Comparison of ENCODE assay signal across 20 cellular contexts in the genomic region with DNA sequence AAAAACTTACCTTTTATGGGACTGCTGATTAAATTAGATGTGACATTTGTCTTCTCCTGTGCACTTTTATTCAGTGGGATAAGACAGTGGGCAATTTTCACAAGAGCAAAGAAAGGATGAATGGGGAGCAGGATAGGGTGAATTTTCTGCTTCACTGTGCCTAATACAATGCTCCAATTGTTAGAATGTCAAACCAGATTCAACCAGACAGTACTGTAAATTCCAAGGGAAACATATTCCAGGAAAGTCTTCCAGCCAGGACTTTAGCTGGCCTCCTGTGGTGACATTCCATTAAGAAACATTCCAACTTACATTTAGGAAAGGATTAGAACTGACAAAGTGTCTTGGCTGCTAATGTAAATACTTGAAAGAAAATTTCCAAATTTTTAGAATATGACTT.
"Had no signal": no experiment of that assay in that cellular context is flagged by ENCODE, and none has a peak within 500 bp of the region (broad histone marks: within the 10 kb centered on the region; RNA-seq: fewer than 3 reads in every experiment).

No MANE protein-coding gene starts in this region.

- H3K36me3 ChIP-seq: cardiac muscle cell, right atrium auricular region, SJSA1, transverse colon had no signal

- H3K27me3 ChIP-seq: right atrium auricular region, transverse colon had no signal

- H3K27ac ChIP-seq: cardiac muscle cell, dorsolateral prefrontal cortex, parathyroid adenoma, right atrium auricular region, SJSA1, skin epidermis, transverse colon had no signal

- DNase-seq: activated CD4-positive, alpha-beta T cell treated with anti-CD3 and anti-CD28 coated beads for 1 hour; activated CD4-positive, alpha-beta T cell treated with anti-CD3 and anti-CD28 coated beads, Interleukin-2, amount 50 U/mL, for 48 hours; activated CD8-positive, alpha-beta memory T cell treated with anti-CD3 and anti-CD28 coated beads, Interleukin-2, amount 10 ng/mL, durations not matched to agents 7 days and 5 days; activated naive CD4-positive, alpha-beta T cell treated with anti-CD3 and anti-CD28 coated beads, Interleukin-2, amount 10 ng/mL, durations not matched to agents 7 days and 5 days; activated T-cell treated with anti-CD3 and anti-CD28 coated beads, Interleukin-2, amount 50 U/mL, for 24 hours; dorsolateral prefrontal cortex; hippocampal formation; nephron progenitor cell; stimulated activated CD4-positive, alpha-beta T cell treated with anti-CD3 and anti-CD28 coated beads, Interleukin-4, amount 100 ng/mL, for 24 hours; stimulated activated CD8-positive, alpha-beta memory T cell treated with anti-CD3 and anti-CD28 coated beads, Interleukin-4, amount 100 ng/mL, for 48 hours; stimulated activated naive CD4-positive, alpha-beta T cell treated with Interleukin-2 at 50 U/mL for 16 hours; T-cell; T-helper 9 cell; transverse colon had no signal

- H3K4me1 ChIP-seq: parathyroid adenoma, right atrium auricular region, SJSA1, transverse colon had no signal

- H3K9me3 Mint-ChIP-seq: activated naive CD4-positive, alpha-beta T cell treated with anti-CD3 and anti-CD28 coated beads, Interleukin-2, amount 10 ng/mL, durations not matched to agents 7 days and 5 days; activated T-cell treated with anti-CD3 and anti-CD28 coated beads, Interleukin-2, amount 50 U/mL, for 24 hours; nephron progenitor cell; T-cell had no signal

- H3K79me2 ChIP-seq: parathyroid adenoma had no signal

- H3K36me3 Mint-ChIP-seq: activated CD8-positive, alpha-beta memory T cell treated with anti-CD3 and anti-CD28 coated beads, Interleukin-2, amount 10 ng/mL, durations not matched to agents 7 days and 5 days; activated naive CD4-positive, alpha-beta T cell treated with anti-CD3 and anti-CD28 coated beads, Interleukin-2, amount 10 ng/mL, durations not matched to agents 7 days and 5 days; mesothelial cell of epicardium; T-cell had no signal

- H3K9me3 ChIP-seq: right atrium auricular region, SJSA1, transverse colon had no signal

- H3K4me3 Mint-ChIP-seq: activated CD8-positive, alpha-beta memory T cell treated with anti-CD3 and anti-CD28 coated beads, Interleukin-2, amount 10 ng/mL, durations not matched to agents 7 days and 5 days; activated naive CD4-positive, alpha-beta T cell treated with anti-CD3 and anti-CD28 coated beads, Interleukin-2, amount 10 ng/mL, durations not matched to agents 7 days and 5 days; activated T-cell treated with anti-CD3 and anti-CD28 coated beads, Interleukin-2, amount 50 U/mL, for 24 hours; mesothelial cell of epicardium; nephron progenitor cell; T-cell had no signal

- H3K27ac Mint-ChIP-seq: activated CD8-positive, alpha-beta memory T cell treated with anti-CD3 and anti-CD28 coated beads, Interleukin-2, amount 10 ng/mL, durations not matched to agents 7 days and 5 days; activated naive CD4-positive, alpha-beta T cell treated with anti-CD3 and anti-CD28 coated beads, Interleukin-2, amount 10 ng/mL, durations not matched to agents 7 days and 5 days; activated T-cell treated with anti-CD3 and anti-CD28 coated beads, Interleukin-2, amount 50 U/mL, for 24 hours; nephron progenitor cell; T-cell had no signal

- H3K4me3 ChIP-seq: cardiac muscle cell, dorsolateral prefrontal cortex, right atrium auricular region, SJSA1, skin epidermis, transverse colon had no signal

- H3K4me1 Mint-ChIP-seq: activated CD8-positive, alpha-beta memory T cell treated with anti-CD3 and anti-CD28 coated beads, Interleukin-2, amount 10 ng/mL, durations not matched to agents 7 days and 5 days; activated naive CD4-positive, alpha-beta T cell treated with anti-CD3 and anti-CD28 coated beads, Interleukin-2, amount 10 ng/mL, durations not matched to agents 7 days and 5 days; T-cell had no signal

- H2AFZ ChIP-seq: parathyroid adenoma had no signal

- ATAC-seq: activated CD8-positive, alpha-beta memory T cell treated with anti-CD3 and anti-CD28 coated beads, Interleukin-2, amount 10 ng/mL, durations not matched to agents 7 days and 5 days; T-cell had no signal

- H3K9ac ChIP-seq: parathyroid adenoma had no signal
